In genomic region chr2:108719149-108720044, GRCh38 we compare ENCODE assay signal across 8 cellular contexts. TPM values are rescaled to one million over a fixed set of nuclear protein-coding genes. Genes with fewer than 3 reads are reported as not detected.
DNase-seq lines count a peak whose midpoint lies in the region; ATAC-seq and TF ChIP-seq lines count a peak whose summit lies in the region.

Gene RANBP2 (plus strand): TSS chr2:108719482. CDS start chr2:108719607, 125 bp downstream.

- TF ChIP-seq CTCF in spleen (IDR thresholded peaks at IDR 0.05 in 8 of 11, conservative IDR thresholded peaks at IDR 0.05 in 3 of 11): peak in 1 of 11 experiments; percentile 11

- no peaks in the 10 kb centered on the region for H3K27me3 ChIP-seq in spleen (replicated peaks in 1 of 7)

- intact Hi-C loops in spleen (cut with DNase I; ENCODE audit: low total_unique reads): no loop called here

- WGBS in spleen, 5 donors: 0 to 1% (median 0%) methylated on average over 47 to 97 of the region's 97 CpGs

- peaks cover 8 to 51% (median 27%) of the 10 kb centered on the region in 6 donors for H3K4me1 ChIP-seq in spleen

- peak within 1 kb of the TSS; percentile 94 to 99 (median 96) for H3K27ac ChIP-seq in spleen

- H3K9me3 ChIP-seq in spleen: no peaks in the 10 kb centered on the region

- H3K4me3 ChIP-seq in spleen: peak within 1 kb of the TSS; percentile 69 to 94 (median 80)

- peak in 2 of 3 donors; percentile 67 to 89 for TF ChIP-seq POLR2A in spleen (IDR thresholded peaks at IDR 0.05)

- ATAC-seq in GM19043 (IDR thresholded peaks at IDR 0.05; ENCODE audit: low read depth, unreplicated experiment) (peak; percentile 98), HG03354 (IDR thresholded peaks at IDR 0.05; ENCODE audit: poor library complexity, severe bottlenecking, unreplicated experiment) (peak; percentile 99)

- peak; percentile 96 for DNase-seq in AG20443 (ENCODE audit: low spot score)
- DNase-seq in NCI-H446 (lab: John Stamatoyannopoulos, UW): peak; percentile 88 to 98
- peak; percentile 88 for DNase-seq in activated CD4-positive, CD25-positive, alpha-beta regulatory T cell treated with anti-CD3 and anti-CD28 coated beads, Interleukin-2, amount 50 U/mL, for 16 hours (ENCODE audit: low read depth, low spot score)
- peak; percentile 95 for DNase-seq in central memory CD4-positive, alpha-beta T cell
- peak; percentile 95 for DNase-seq in inferior parietal cortex (ENCODE audit: extremely low spot score)
- DNase-seq in spleen: peak; percentile 98

- no peaks in the 10 kb centered on the region for H3K36me3 ChIP-seq in spleen

RNA-seq across cellular contexts. Expression of gene RANBP2, which starts in this region (rescaled TPM):
- total RNA-seq in spleen: 10 to 100 TPM; 59.8 to 86.7 (median 66.5) TPM
- polyA plus RNA-seq in spleen: 1 to 10 TPM; 7.4 to 9.6 (median 8.1) TPM

Comparison
In these comparisons a context has a peak if more than half of its experiments do, and no peak if none do; other contexts are left out.
1. Peak in every context shown above with its lines: DNase-seq, ATAC-seq, H3K4me3 ChIP-seq and H3K27ac ChIP-seq.